Comparison of ENCODE assay signal across 20 cellular contexts in genomic region chr10:114279289-114279688, GRCh38. TPM values are rescaled to one million over a fixed set of nuclear protein-coding genes. Genes with fewer than 3 reads are reported as not detected.
DNase-seq lines count a peak whose midpoint lies in the region; ATAC-seq and TF ChIP-seq lines count a peak whose summit lies in the region.
"Had no signal": no experiment of that assay in that cellular context is flagged by ENCODE, and none has a peak within 500 bp of the region (broad histone marks: within the 10 kb centered on the region; RNA-seq: fewer than 3 reads in every experiment).

No MANE protein-coding gene starts in this region.

- CTCF ChIA-PET in SK-N-SH (lab: Yijun Ruan, JAX) = no interaction called here

- no peak overlapping the region for H3K4me2 ChIP-seq in SK-N-SH
- H3K4me2 ChIP-seq: BLaER1 had no signal

- peak; percentile 29; the same call in 2 of the 3 replicates for ATAC-seq in SK-N-SH treated with all-trans-retinoic acid at 6 μM for 48 hours
- no peak for ATAC-seq in right cardiac atrium
- ATAC-seq: GM12878 had no signal

- H3K79me2 ChIP-seq in SK-N-SH (ENCODE audit: insufficient read depth) = no peaks in the 10 kb centered on the region

- H4K20me1 ChIP-seq in SK-N-SH (ENCODE audit: insufficient read depth) = no peaks in the 10 kb centered on the region
- H4K20me1 ChIP-seq: BLaER1 had no signal

- H3K27me3 ChIP-seq in SK-N-SH (ENCODE audit: insufficient read depth) (no peaks in the 10 kb centered on the region; the same call in 1 of the 2 replicates), esophagus squamous epithelium (no peaks in the 10 kb centered on the region), right cardiac atrium (ENCODE audit: control insufficient read depth, insufficient read depth) (no peaks in the 10 kb centered on the region)
- H3K27me3 ChIP-seq: BLaER1 had no signal

- H3K9me3 ChIP-seq in SK-N-SH (no peaks in the 10 kb centered on the region), esophagus squamous epithelium (no peaks in the 10 kb centered on the region), right cardiac atrium (ENCODE audit: control insufficient read depth, low read length) (no peaks in the 10 kb centered on the region)
- H3K9me3 ChIP-seq: BLaER1 had no signal

- 78% methylated on average over 4 of the region's 4 CpGs for WGBS in SK-N-SH (ENCODE audit: low lambda C conversion rate)
- WGBS in esophagus squamous epithelium, 2 donors = 80% methylated on average over 1 of the region's 4 CpGs; no CpG with 5 or more reads in 1 of the 2 donors
- 86% methylated on average over 4 of the region's 4 CpGs for WGBS in right cardiac atrium

- POLR2A ChIA-PET in SK-N-SH (lab: Yijun Ruan, JAX) = no interaction called here

- no peaks in the 10 kb centered on the region for H3K9me2 ChIP-seq in SK-N-SH

- no peak for TF ChIP-seq POLR2A in esophagus squamous epithelium (IDR thresholded peaks at IDR 0.05)

- H3F3A ChIP-seq in SK-N-SH (replicated peaks; ENCODE audit: insufficient read depth) = no peaks in the 10 kb centered on the region

- TF ChIP-seq EP300 in SK-N-SH (IDR thresholded peaks at IDR 0.05; ENCODE audit: borderline replicate concordance in 1 of 2, low read depth in 1 of 2, low read length in 1 of 2) = no peak

- H2AFZ ChIP-seq in SK-N-SH (ENCODE audit: low read depth) = no peak overlapping the region

- no peak for TF ChIP-seq CTCF in SK-N-SH (IDR thresholded peaks at IDR 0.05)
- no peak for TF ChIP-seq CTCF in esophagus squamous epithelium (IDR thresholded peaks at IDR 0.05)

- intact Hi-C loops in esophagus squamous epithelium (cut with DNase I) (no loop called here), posterior vena cava (cut with DNase I) (loop anchor here in 1 of 2 donors (2.0 kb wide), 1 partner anchor 34 kb away; no protein-coding TSS in a partner anchor), right cardiac atrium (cut with DNase I) (no loop called here)

- TF ChIP-seq RAD21 in SK-N-SH (IDR thresholded peaks at IDR 0.05; ENCODE audit: low read length) = no peak

- no peak overlapping the region for H3K9ac ChIP-seq in SK-N-SH
- H3K9ac ChIP-seq: BLaER1 had no signal

- no peak overlapping the region for H3K27ac ChIP-seq in SK-N-SH (ENCODE audit: low read depth in 2 of 2, low read length in 1 of 2)
- H3K27ac ChIP-seq in esophagus squamous epithelium = peak overlapping the region in 3 of 4 donors; percentile 46 to 70 (median 65)
- H3K27ac ChIP-seq in right cardiac atrium (ENCODE audit: low read length) = no peak overlapping the region
- H3K27ac ChIP-seq: 22Rv1, BLaER1 had no signal

- no peaks in the 10 kb centered on the region for H3K36me3 ChIP-seq in SK-N-SH (replicated peaks in 1 of 2; ENCODE audit: control insufficient read depth in 1 of 2, insufficient read depth in 2 of 2, low read length in 1 of 2)
- H3K36me3 ChIP-seq in esophagus squamous epithelium = no peaks in the 10 kb centered on the region
- H3K36me3 ChIP-seq: BLaER1 had no signal

- no peak for DNase-seq in SK-N-SH
- DNase-seq in esophagus squamous epithelium (lab: John Stamatoyannopoulos, UW) = no peak
- peak; percentile 58 for DNase-seq in posterior vena cava (ENCODE audit: low spot score)
- no peak for DNase-seq in NCI-H1436 treated with DMSO at 0.1 percent for 48 hours (lab: John Stamatoyannopoulos, UW)
- DNase-seq in C1 segment of cervical spinal cord (lab: John Stamatoyannopoulos, UW) = no peak
- DNase-seq in right cardiac atrium = no peak
- DNase-seq: AML-193; Calu3; CD4-positive, alpha-beta T cell; DMS 273 treated with DMSO at 0.1 percent for 48 hours; DMS79; HCEC 1CT; HFFc6 had no signal

- no peaks in the 10 kb centered on the region; a peak in 1 of 4 replicates for H3K4me1 ChIP-seq in SK-N-SH (ENCODE audit: control insufficient read depth in 1 of 2, insufficient read depth in 2 of 2, low read depth in 1 of 2, low read length in 1 of 2)
- peaks cover 0 to 30% (median 12%) of the 10 kb centered on the region in 3 donors for H3K4me1 ChIP-seq in esophagus squamous epithelium
- no peaks in the 10 kb centered on the region for H3K4me1 ChIP-seq in right cardiac atrium (ENCODE audit: control insufficient read depth, insufficient read depth, low read length)

- H3K4me3 ChIP-seq in SK-N-SH (ENCODE audit: low read depth in 2 of 2, low read length in 1 of 2) (no peak overlapping the region), esophagus squamous epithelium (no peak overlapping the region), right cardiac atrium (ENCODE audit: low read length) (no peak overlapping the region)
- H3K4me3 ChIP-seq: BLaER1, GM12878 had no signal

TF ChIP-seq in SK-N-SH treated with all-trans-retinoic acid at 6 μM for 48 hours, 23 proteins besides CTCF, POLR2A, EP300 and RAD21 (continues in another document):
- no peak for TF ChIP-seq CSRNP3 (CRISPR knock-in tag; IDR thresholded peaks at IDR 0.05)
- TF ChIP-seq ISL1 (CRISPR knock-in tag; IDR thresholded peaks at IDR 0.05) = no peak
- no peak for TF ChIP-seq ZNF565 (CRISPR knock-in tag; conservative IDR thresholded peaks at IDR 0.05; ENCODE audit: low read depth)
- TF ChIP-seq CSDC2 (CRISPR knock-in tag; IDR thresholded peaks at IDR 0.05) = no peak
- no peak for TF ChIP-seq ZNF8 (CRISPR knock-in tag; IDR thresholded peaks at IDR 0.05)
- no peak for TF ChIP-seq TOX (CRISPR knock-in tag; IDR thresholded peaks at IDR 0.05; ENCODE audit: borderline replicate concordance)
- TF ChIP-seq ZNF70 (CRISPR knock-in tag; IDR thresholded peaks at IDR 0.05) = no peak
- TF ChIP-seq PPARA (CRISPR knock-in tag; IDR thresholded peaks at IDR 0.05; ENCODE audit: borderline replicate concordance) = no peak
- no peak for TF ChIP-seq ZC3H10 (CRISPR knock-in tag; IDR thresholded peaks at IDR 0.05)
- no peak for TF ChIP-seq ESRRG (CRISPR knock-in tag; IDR thresholded peaks at IDR 0.05)
- no peak for TF ChIP-seq OSR1 (CRISPR knock-in tag; IDR thresholded peaks at IDR 0.05)

TF ChIP-seq in SK-N-SH, 30 proteins besides CTCF, POLR2A, EP300 and RAD21:
- TF ChIP-seq TCF12 (IDR thresholded peaks at IDR 0.05) = no peak
- TF ChIP-seq TEAD4 (IDR thresholded peaks at IDR 0.05; ENCODE audit: borderline replicate concordance, insufficient read depth) = no peak
- no peak for TF ChIP-seq MAX (IDR thresholded peaks at IDR 0.05; ENCODE audit: low read depth)
- no peak for TF ChIP-seq YY1 (IDR thresholded peaks at IDR 0.05; ENCODE audit: low read depth)
- TF ChIP-seq GATA2 (CRISPR knock-in tag; IDR thresholded peaks at IDR 0.05) = no peak
- TF ChIP-seq CHD2 (IDR thresholded peaks at IDR 0.05; ENCODE audit: low read length, partially characterized antibody) = no peak
- no peak for TF ChIP-seq ELF1 (IDR thresholded peaks at IDR 0.05)
- no peak for TF ChIP-seq SMC3 (IDR thresholded peaks at IDR 0.05; ENCODE audit: low read depth, low read length)
- no peak for TF ChIP-seq RFX5 (IDR thresholded peaks at IDR 0.05; ENCODE audit: low read length)

RNA-seq across cellular contexts. Expression of gene VWA2, which starts 40.2 kb away (rescaled TPM):
- polyA plus RNA-seq in SK-N-SH (2012; rRNA removed) = not detected in 2 replicates
- polyA plus RNA-seq in SK-N-SH (2012; cell fraction: cytosol; rRNA removed) = not detected in 2 replicates
- not detected in 2 replicates for polyA plus RNA-seq in SK-N-SH (2012; cell fraction: nucleus; rRNA removed)
- total RNA-seq in esophagus squamous epithelium = 1 to 10 TPM; 2.9 to 5.7 (median 4.9) TPM
- not detected for total RNA-seq in posterior vena cava
- total RNA-seq in right cardiac atrium = not detected
- not detected for polyA plus RNA-seq in right cardiac atrium
- total RNA-seq: CD4-positive, alpha-beta T cell; G401; GM12878; H4; HepG2 had no signal
- polyA plus RNA-seq: HepG2 had no signal

Comparison
In these comparisons a context has a peak if more than half of its experiments do, and no peak if none do; other contexts are left out.
1. H3K27ac ChIP-seq: peak in esophagus squamous epithelium (3 of 4); none in SK-N-SH (0 of 2) and right cardiac atrium (single experiment).